ENCODE assay signal across 17 cellular contexts in genomic region chr3:6281662-6282061, GRCh38.
DNase-seq lines count a peak whose midpoint lies in the region; ATAC-seq and TF ChIP-seq lines count a peak whose summit lies in the region.
"Had no signal": no experiment of that assay in that cellular context is flagged by ENCODE, and none has a peak within 500 bp of the region (broad histone marks: within the 10 kb centered on the region; RNA-seq: fewer than 3 reads in every experiment).

No MANE protein-coding gene starts in this region.

- H3F3A ChIP-seq in PC-3 (ENCODE audit: low read length, unreplicated experiment): no peaks in the 10 kb centered on the region

- ATAC-seq in GM21786 (IDR thresholded peaks at IDR 0.05; ENCODE audit: unreplicated experiment) (peak; percentile 40), activated B cell treated with CpG ODN at 0.5 μM for 24 hours (ENCODE audit: low read depth) (peak; percentile 28), SK-N-SH treated with all-trans-retinoic acid at 6 μM for 48 hours (no peak), GM18505 (IDR thresholded peaks at IDR 0.05; ENCODE audit: unreplicated experiment) (no peak), PC-3 (no peak)
- ATAC-seq: CD8-positive, alpha-beta T cell; T-helper 17 cell had no signal

- TF ChIP-seq CTCF in activated B cell treated with CpG ODN at 0.5 μM for 24 hours (IDR thresholded peaks at IDR 0.05) (no peak), PC-3 (conservative IDR thresholded peaks at IDR 0.05; ENCODE audit: low read depth, low read length) (no peak)

- H3K9me3 ChIP-seq in PC-3 (ENCODE audit: low read length): peaks cover 8% of the 10 kb centered on the region; the same call in 1 of the 2 replicates
- H3K9me3 ChIP-seq: BLaER1 had no signal

- H3K4me3 ChIP-seq in PC-3 (ENCODE audit: low read length): no peak overlapping the region
- H3K4me3 ChIP-seq: BLaER1 had no signal

- no peaks in the 10 kb centered on the region for H3K27me3 ChIP-seq in PC-3 (ENCODE audit: low read length)
- H3K27me3 ChIP-seq: BLaER1 had no signal

- no peaks in the 10 kb centered on the region for H3K27me3 Mint-ChIP-seq in activated B cell treated with CpG ODN at 0.5 μM for 24 hours
- H3K27me3 Mint-ChIP-seq: T-helper 17 cell had no signal

- CTCF ChIA-PET in activated B cell treated with CpG ODN at 0.5 μM for 24 hours (lab: Charles Lee) (no interaction called here), PC-3 (lab: Charles Lee) (no interaction called here)

- H3K4me1 ChIP-seq in PC-3 (ENCODE audit: insufficient read depth, low read length): no peaks in the 10 kb centered on the region

- no peak for TF ChIP-seq POLR2A in GM18505 (IDR thresholded peaks at IDR 0.05; ENCODE audit: borderline replicate concordance, extremely low read depth, insufficient read depth, insufficient read length)

- H3K9ac ChIP-seq in PC-3 (ENCODE audit: low read length): no peak overlapping the region
- H3K9ac ChIP-seq: BLaER1, KMS-11 had no signal

- POLR2A ChIA-PET in activated B cell treated with CpG ODN at 0.5 μM for 24 hours (lab: Charles Lee) (no interaction called here), PC-3 (lab: Charles Lee; ENCODE audit: unreplicated experiment) (no interaction called here)

- peak overlapping the region; percentile 10 for H3K27ac Mint-ChIP-seq in activated B cell treated with CpG ODN at 0.5 μM for 24 hours
- H3K27ac Mint-ChIP-seq: CD8-positive, alpha-beta T cell; T-helper 17 cell had no signal

- DNase-seq in NCI-H146 (lab: John Stamatoyannopoulos, UW) (peak; percentile 7), NCI-H146 treated with DMSO at 0.1 percent for 48 hours (lab: John Stamatoyannopoulos, UW; ENCODE audit: unreplicated experiment) (no peak), activated B cell treated with CpG ODN at 0.5 μM for 24 hours (no peak), putamen (ENCODE audit: low spot score) (no peak), PC-3 (no peak)
- DNase-seq: CD8-positive, alpha-beta T cell; DND-41; GDM1; NCI-H1694; NCI-H226; NCI-H524 treated with DMSO at 0.1 percent for 48 hours; T-helper 17 cell had no signal

- peaks cover 35% of the 10 kb centered on the region for H3K4me1 Mint-ChIP-seq in activated B cell treated with CpG ODN at 0.5 μM for 24 hours
- H3K4me1 Mint-ChIP-seq: T-helper 17 cell had no signal

- no peaks in the 10 kb centered on the region for H3K9me3 Mint-ChIP-seq in activated B cell treated with CpG ODN at 0.5 μM for 24 hours
- H3K9me3 Mint-ChIP-seq: CD8-positive, alpha-beta T cell had no signal

- BruUV-seq in PC-3 (replicated peaks; lab: Mats Ljungman, UMichigan): no TSS peak

- no peaks in the 10 kb centered on the region for H4K20me1 ChIP-seq in PC-3 (ENCODE audit: low read length)
- H4K20me1 ChIP-seq: BLaER1 had no signal

- H3K36me3 Mint-ChIP-seq in activated B cell treated with CpG ODN at 0.5 μM for 24 hours (ENCODE audit: low read depth): no peaks in the 10 kb centered on the region
- H3K36me3 Mint-ChIP-seq: CD8-positive, alpha-beta T cell had no signal

- no peaks in the 10 kb centered on the region for H3K9me2 ChIP-seq in PC-3 (replicated peaks; ENCODE audit: low read length)

- H3K79me2 ChIP-seq in PC-3 (ENCODE audit: low read length): no peaks in the 10 kb centered on the region

- no peaks in the 10 kb centered on the region for H3K36me3 ChIP-seq in PC-3 (ENCODE audit: low read depth, low read length)
- H3K36me3 ChIP-seq: BLaER1 had no signal

- no peak overlapping the region for H3K4me2 ChIP-seq in PC-3 (ENCODE audit: low read length)
- H3K4me2 ChIP-seq: BLaER1, KMS-11 had no signal

- intact Hi-C loops in activated B cell treated with CpG ODN at 0.5 μM for 24 hours (cut with micrococcal nuclease): no loop called here
- intact Hi-C loops in PC-3 (cut with micrococcal nuclease): no loop called here

- no peak overlapping the region for H3K27ac ChIP-seq in PC-3 (ENCODE audit: low read length)
- H3K27ac ChIP-seq: BLaER1, KMS-11 had no signal

- peak overlapping the region; percentile 1 for H3K4me3 Mint-ChIP-seq in activated B cell treated with CpG ODN at 0.5 μM for 24 hours
- H3K4me3 Mint-ChIP-seq: CD8-positive, alpha-beta T cell; T-helper 17 cell had no signal

- no peak overlapping the region for H2AFZ ChIP-seq in PC-3 (ENCODE audit: low read length)

TF ChIP-seq in SK-N-SH treated with all-trans-retinoic acid at 6 μM for 48 hours, 23 proteins besides CTCF, POLR2A, EP300 and RAD21:
- TF ChIP-seq CREB5 (CRISPR knock-in tag; IDR thresholded peaks at IDR 0.05; ENCODE audit: low read depth): no peak
- no peak for TF ChIP-seq OSR1 (CRISPR knock-in tag; IDR thresholded peaks at IDR 0.05)
- TF ChIP-seq ZFP3 (CRISPR knock-in tag; IDR thresholded peaks at IDR 0.05): no peak
- TF ChIP-seq TCF4 (CRISPR knock-in tag; IDR thresholded peaks at IDR 0.05; ENCODE audit: borderline replicate concordance): no peak
- TF ChIP-seq PPARA (CRISPR knock-in tag; IDR thresholded peaks at IDR 0.05; ENCODE audit: borderline replicate concordance): no peak
- TF ChIP-seq ZC3H10 (CRISPR knock-in tag; IDR thresholded peaks at IDR 0.05): no peak
- no peak for TF ChIP-seq ESRRG (CRISPR knock-in tag; IDR thresholded peaks at IDR 0.05)
- TF ChIP-seq SNAI2 (CRISPR knock-in tag; IDR thresholded peaks at IDR 0.05): no peak
- no peak for TF ChIP-seq ISL1 (CRISPR knock-in tag; IDR thresholded peaks at IDR 0.05)
- TF ChIP-seq POU6F1 (CRISPR knock-in tag; IDR thresholded peaks at IDR 0.05; ENCODE audit: borderline replicate concordance, low read depth): no peak
- TF ChIP-seq ZNF70 (CRISPR knock-in tag; IDR thresholded peaks at IDR 0.05): no peak
- TF ChIP-seq CSDC2 (CRISPR knock-in tag; IDR thresholded peaks at IDR 0.05): no peak

Comparison
In these comparisons a context has a peak if more than half of its experiments do, and no peak if none do; other contexts are left out.
1. ATAC-seq: peak in GM21786 (single experiment) and activated B cell treated with CpG ODN at 0.5 μM for 24 hours (single experiment); none in SK-N-SH treated with all-trans-retinoic acid at 6 μM for 48 hours (single experiment), GM18505 (single experiment) and PC-3 (single experiment).